33 cellular contexts compared by ENCODE assay signal in genomic region chr7:38709123-38709522, GRCh38.
"Had no signal": no experiment of that assay in that cellular context is flagged by ENCODE, and none has a peak within 500 bp of the region (broad histone marks: within the 10 kb centered on the region; RNA-seq: fewer than 3 reads in every experiment).

No MANE protein-coding gene starts in this region.

- H3K27ac ChIP-seq: adrenal gland, body of pancreas, esophagus muscularis mucosa, foreskin keratinocyte, gastrocnemius medialis, heart left ventricle had no signal

- H3K4me3 Mint-ChIP-seq: activated CD8-positive, alpha-beta memory T cell treated with anti-CD3 and anti-CD28 coated beads, Interleukin-2, amount 10 ng/mL, durations not matched to agents 7 days and 5 days; activated CD8-positive, alpha-beta T cell treated with anti-CD3 and anti-CD28 coated beads for 36 hours; activated naive CD4-positive, alpha-beta T cell treated with anti-CD3 and anti-CD28 coated beads for 36 hours; activated naive CD4-positive, alpha-beta T cell treated with anti-CD3 and anti-CD28 coated beads, Interleukin-2, amount 50 U/mL, for 24 hours; activated naive CD8-positive, alpha-beta T cell treated with anti-CD3 and anti-CD28 coated beads for 36 hours; activated naive CD8-positive, alpha-beta T cell treated with anti-CD3 and anti-CD28 coated beads, Interleukin-2, amount 50 U/mL, for 24 hours; effector memory CD8-positive, alpha-beta T cell; T-helper 17 cell; T-helper 2 cell treated with Interferon-gamma antibody and Interleukin-4, amounts not matched to agents 5 μg/mL and 100 μg/mL, for 36 hours had no signal

- H3K36me3 Mint-ChIP-seq: activated CD8-positive, alpha-beta memory T cell treated with anti-CD3 and anti-CD28 coated beads, Interleukin-2, amount 10 ng/mL, durations not matched to agents 7 days and 5 days; activated naive CD8-positive, alpha-beta T cell treated with anti-CD3 and anti-CD28 coated beads for 36 hours had no signal

- H3K9me3 Mint-ChIP-seq: activated naive CD4-positive, alpha-beta T cell treated with anti-CD3 and anti-CD28 coated beads for 36 hours; activated naive CD4-positive, alpha-beta T cell treated with anti-CD3 and anti-CD28 coated beads, Interleukin-2, amount 50 U/mL, for 24 hours; activated naive CD8-positive, alpha-beta T cell treated with anti-CD3 and anti-CD28 coated beads, Interleukin-2, amount 50 U/mL, for 24 hours; activated T-helper 2 cell treated with anti-CD3 and anti-CD28 coated beads, Interferon-gamma antibody, Interleukin-2, Interleukin-4, amounts not matched to agents 10 μg/mL and 5 μg/mL and 100 μg/mL, durations not matched to agents 14 hours and 24 hours and 36 hours; effector memory CD8-positive, alpha-beta T cell; T-helper 2 cell treated with Interferon-gamma antibody and Interleukin-4, amounts not matched to agents 5 μg/mL and 100 μg/mL, for 36 hours had no signal

- FAIRE-seq: colon had no signal

- H3K9me3 ChIP-seq: adrenal gland, esophagus muscularis mucosa, gastrocnemius medialis had no signal

- H3K4me3 ChIP-seq: adrenal gland, body of pancreas, esophagus muscularis mucosa, gastrocnemius medialis, heart left ventricle had no signal

- H3K27me3 ChIP-seq: adrenal gland, body of pancreas, gastrocnemius medialis, heart left ventricle had no signal

- DNase-seq: activated CD4-positive, alpha-beta T cell treated with anti-CD3 and anti-CD28 coated beads for 4 hours; activated CD4-positive, alpha-beta T cell treated with anti-CD3 and anti-CD28 coated beads, Interleukin-2, amount 50 U/mL, for 1 hour; activated CD4-positive, alpha-beta T cell treated with anti-CD3 and anti-CD28 coated beads, Interleukin-2, amount 50 U/mL, for 48 hours; activated CD4-positive, CD25-positive, alpha-beta regulatory T cell; activated CD4-positive, CD25-positive, alpha-beta regulatory T cell treated with anti-CD3 and anti-CD28 coated beads, Interleukin-2, amount 50 U/mL, for 72 hours; activated CD8-positive, alpha-beta memory T cell treated with anti-CD3 and anti-CD28 coated beads, Interleukin-2, amount 10 ng/mL, durations not matched to agents 7 days and 5 days; activated CD8-positive, alpha-beta memory T cell treated with anti-CD3 and anti-CD28 coated beads, Interleukin-2, amount 50 U/mL, for 4 hours; activated CD8-positive, alpha-beta T cell treated with anti-CD3 and anti-CD28 coated beads for 36 hours; activated effector memory CD4-positive, alpha-beta T cell treated with anti-CD3 and anti-CD28 coated beads, Interleukin-2, amount 50 U/mL, for 16 hours; activated naive CD4-positive, alpha-beta T cell treated with anti-CD3 and anti-CD28 coated beads for 36 hours; activated naive CD8-positive, alpha-beta T cell treated with anti-CD3 and anti-CD28 coated beads for 36 hours; activated naive CD8-positive, alpha-beta T cell treated with anti-CD3 and anti-CD28 coated beads, Interleukin-2, amount 50 U/mL, for 24 hours; activated T-cell treated with anti-CD3 and anti-CD28 coated beads, Interleukin-2, amount 50 U/mL, for 1 hour; adrenal gland; aorta; body of pancreas; caudate nucleus; cortex of kidney; dermis blood vessel endothelial cell; effector CD4-positive, alpha-beta T cell; effector memory CD8-positive, alpha-beta T cell; erythroblast; foreskin keratinocyte; gastrocnemius medialis; glutamatergic neuron; heart left ventricle; T-helper 17 cell; T1000 had no signal

- H3K4me1 ChIP-seq: adrenal gland, body of pancreas, esophagus muscularis mucosa, foreskin keratinocyte, gastrocnemius medialis, heart left ventricle had no signal

- ATAC-seq: activated CD8-positive, alpha-beta memory T cell treated with anti-CD3 and anti-CD28 coated beads, Interleukin-2, amount 10 ng/mL, durations not matched to agents 7 days and 5 days; activated CD8-positive, alpha-beta T cell treated with anti-CD3 and anti-CD28 coated beads for 36 hours; activated naive CD8-positive, alpha-beta T cell treated with anti-CD3 and anti-CD28 coated beads, Interleukin-2, amount 50 U/mL, for 24 hours; body of pancreas; effector memory CD8-positive, alpha-beta T cell; foreskin keratinocyte; gastrocnemius medialis; heart left ventricle; T-helper 17 cell had no signal

- H3K27ac Mint-ChIP-seq: activated CD8-positive, alpha-beta memory T cell treated with anti-CD3 and anti-CD28 coated beads, Interleukin-2, amount 10 ng/mL, durations not matched to agents 7 days and 5 days; activated CD8-positive, alpha-beta T cell treated with anti-CD3 and anti-CD28 coated beads for 36 hours; activated naive CD4-positive, alpha-beta T cell treated with anti-CD3 and anti-CD28 coated beads for 36 hours; activated naive CD4-positive, alpha-beta T cell treated with anti-CD3 and anti-CD28 coated beads, Interleukin-2, amount 50 U/mL, for 24 hours; activated naive CD8-positive, alpha-beta T cell treated with anti-CD3 and anti-CD28 coated beads for 36 hours; activated naive CD8-positive, alpha-beta T cell treated with anti-CD3 and anti-CD28 coated beads, Interleukin-2, amount 50 U/mL, for 24 hours; activated T-helper 2 cell treated with anti-CD3 and anti-CD28 coated beads, Interferon-gamma antibody, Interleukin-2, Interleukin-4, amounts not matched to agents 10 μg/mL and 5 μg/mL and 100 μg/mL, durations not matched to agents 14 hours and 24 hours and 36 hours; effector memory CD8-positive, alpha-beta T cell; T-helper 17 cell; T-helper 2 cell treated with Interferon-gamma antibody and Interleukin-4, amounts not matched to agents 5 μg/mL and 100 μg/mL, for 36 hours had no signal

- H3K4me1 Mint-ChIP-seq: activated naive CD4-positive, alpha-beta T cell treated with anti-CD3 and anti-CD28 coated beads, Interleukin-2, amount 50 U/mL, for 24 hours; activated naive CD8-positive, alpha-beta T cell treated with anti-CD3 and anti-CD28 coated beads for 36 hours; activated naive CD8-positive, alpha-beta T cell treated with anti-CD3 and anti-CD28 coated beads, Interleukin-2, amount 50 U/mL, for 24 hours had no signal

- H3K36me3 ChIP-seq: adrenal gland, esophagus muscularis mucosa, gastrocnemius medialis, heart left ventricle had no signal
